In genomic region chr11:96275807-96276594, GRCh38 we compare ENCODE assay signal across 20 cellular contexts.
DNase-seq lines count a peak whose midpoint lies in the region; ATAC-seq and TF ChIP-seq lines count a peak whose summit lies in the region.
"Had no signal": no experiment of that assay in that cellular context is flagged by ENCODE, and none has a peak within 500 bp of the region (broad histone marks: within the 10 kb centered on the region; RNA-seq: fewer than 3 reads in every experiment).

No MANE protein-coding gene starts in this region.

- H3K36me3 Mint-ChIP-seq in CD14-positive monocyte (peaks cover 3 to 19% of the 10 kb centered on the region in 2 donors), HFFc6 (ENCODE audit: low read depth) (peaks cover 28% of the 10 kb centered on the region), chondrocyte (ENCODE audit: low read depth) (peaks cover 7% of the 10 kb centered on the region), endothelial cell (ENCODE audit: low read depth, unreplicated experiment) (peaks cover 5% of the 10 kb centered on the region)
- peaks cover 7 to 37% (median 21%) of the 10 kb centered on the region in 5 donors for H3K36me3 Mint-ChIP-seq in naive thymus-derived CD4-positive, alpha-beta T cell
- peaks cover 25% of the 10 kb centered on the region for H3K36me3 Mint-ChIP-seq in activated T-helper 17 cell treated with anti-CD3 and anti-CD28 coated beads, Interleukin-2, amount 50 U/mL, for 72 hours (ENCODE audit: low read depth)

- H3K4me3 ChIP-seq in naive thymus-derived CD4-positive, alpha-beta T cell (ENCODE audit: low read length), result no peak overlapping the region
- H3K4me3 ChIP-seq: dorsolateral prefrontal cortex, right lobe of liver had no signal

- H3K27me3 ChIP-seq in naive thymus-derived CD4-positive, alpha-beta T cell (ENCODE audit: control insufficient read depth in 2 of 2, insufficient read depth in 2 of 2, low read length in 2 of 2), result no peaks in the 10 kb centered on the region
- H3K27me3 ChIP-seq: dorsolateral prefrontal cortex, right lobe of liver had no signal

- H3K27ac Mint-ChIP-seq in CD14-positive monocyte (peak overlapping the region in 4 of 7 donors; percentile 34 to 45 (median 43)), HFFc6 (peak overlapping the region; percentile 82), chondrocyte (ENCODE audit: unreplicated experiment) (peak overlapping the region; percentile 84), endothelial cell (ENCODE audit: unreplicated experiment) (no peak overlapping the region)
- peak overlapping the region in 8 of 9 donors; percentile 20 to 85 (median 44) for H3K27ac Mint-ChIP-seq in naive thymus-derived CD4-positive, alpha-beta T cell
- H3K27ac Mint-ChIP-seq in activated T-helper 17 cell treated with anti-CD3 and anti-CD28 coated beads, Interleukin-2, amount 50 U/mL, for 72 hours, result no peak overlapping the region

- H3K9me3 ChIP-seq in naive thymus-derived CD4-positive, alpha-beta T cell (ENCODE audit: control insufficient read depth in 2 of 3, low read length in 3 of 3), result no peaks in the 10 kb centered on the region
- H3K9me3 ChIP-seq: right lobe of liver had no signal

- no peak for TF ChIP-seq CTCF in CD14-positive monocyte (IDR thresholded peaks at IDR 0.05)
- TF ChIP-seq CTCF in HFFc6 (IDR thresholded peaks at IDR 0.05), result no peak
- TF ChIP-seq CTCF in chondrocyte (IDR thresholded peaks at IDR 0.05), result no peak
- TF ChIP-seq CTCF in endothelial cell (IDR thresholded peaks at IDR 0.05; ENCODE audit: unreplicated experiment), result no peak

- POLR2A ChIA-PET in naive thymus-derived CD4-positive, alpha-beta T cell (lab: Charles Lee), result interaction anchor here (0.9 to 2.1 kb wide), 5 partner anchors 8 to 19 kb away, joined by 3 to 8 read pairs (median 5); no protein-coding TSS in a partner anchor

- DNase-seq in CD14-positive monocyte (ENCODE audit: low spot score) (no peak), HFFc6 (peak; percentile 26), chondrocyte (ENCODE audit: low spot score) (no peak), cerebellar nuclear complex (lab: John Stamatoyannopoulos, UW) (no peak), NCI-H526 (lab: John Stamatoyannopoulos, UW) (no peak), endothelial cell (ENCODE audit: low spot score) (no peak)
- no peak for DNase-seq in naive thymus-derived CD4-positive, alpha-beta T cell
- DNase-seq: activated CD4-positive, CD25-positive, alpha-beta regulatory T cell treated with anti-CD3 and anti-CD28 coated beads, Interleukin-2, amount 50 U/mL, for 72 hours; activated gamma-delta T cell treated with Interleukin-2 at 50 U/mL for 16 hours; dorsolateral prefrontal cortex; head of caudate nucleus; kidney; NCI-H1930; nucleus accumbens; right lobe of liver; SIG-M5; stimulated activated CD4-positive, alpha-beta T cell treated with anti-CD3 and anti-CD28 coated beads, Interleukin-2, amount 100 ng/mL, for 24 hours had no signal

- ATAC-seq in naive thymus-derived CD4-positive, alpha-beta T cell, result no peak
- no peak for ATAC-seq in activated T-helper 17 cell treated with anti-CD3 and anti-CD28 coated beads, Interleukin-2, amount 50 U/mL, for 72 hours (replicated peaks)
- ATAC-seq: esophagus mucosa, HepG2, right lobe of liver had no signal

- peaks cover 0 to 43% of the 10 kb centered on the region in 2 donors for H3K4me1 ChIP-seq in naive thymus-derived CD4-positive, alpha-beta T cell (ENCODE audit: control insufficient read depth in 2 of 2, insufficient read depth in 2 of 2, low read length in 2 of 2)
- H3K4me1 ChIP-seq: right lobe of liver had no signal

- CTCF ChIA-PET in naive thymus-derived CD4-positive, alpha-beta T cell (lab: Charles Lee), result interaction anchor here (0.6 to 1.1 kb wide), 3 partner anchors 11 to 440 kb away, joined by 3 to 5 read pairs (median 3); no protein-coding TSS in a partner anchor

- H3K4me3 Mint-ChIP-seq in CD14-positive monocyte, result no peak overlapping the region
- no peak overlapping the region for H3K4me3 Mint-ChIP-seq in HFFc6
- no peak overlapping the region for H3K4me3 Mint-ChIP-seq in chondrocyte (ENCODE audit: unreplicated experiment)
- H3K4me3 Mint-ChIP-seq in naive thymus-derived CD4-positive, alpha-beta T cell, result no peak overlapping the region
- no peak overlapping the region for H3K4me3 Mint-ChIP-seq in activated T-helper 17 cell treated with anti-CD3 and anti-CD28 coated beads, Interleukin-2, amount 50 U/mL, for 72 hours
- H3K4me3 Mint-ChIP-seq in endothelial cell (ENCODE audit: unreplicated experiment), result no peak overlapping the region

- H3K36me3 ChIP-seq in naive thymus-derived CD4-positive, alpha-beta T cell (ENCODE audit: control insufficient read depth in 2 of 3, insufficient read depth in 3 of 3, low read length in 3 of 3), result peaks cover 0 to 11% (median 0%) of the 10 kb centered on the region in 3 experiments
- H3K36me3 ChIP-seq: right lobe of liver had no signal

- H3K27ac ChIP-seq in naive thymus-derived CD4-positive, alpha-beta T cell (ENCODE audit: low read depth, low read length), result no peak overlapping the region
- H3K27ac ChIP-seq: dorsolateral prefrontal cortex, right lobe of liver had no signal

- H3K27me3 Mint-ChIP-seq in CD14-positive monocyte (ENCODE audit: low read depth in 3 of 3), result no peaks in the 10 kb centered on the region
- H3K27me3 Mint-ChIP-seq in HFFc6 (ENCODE audit: insufficient read depth), result peaks cover 1% of the 10 kb centered on the region; the same call in 1 of the 2 replicates
- no peaks in the 10 kb centered on the region for H3K27me3 Mint-ChIP-seq in chondrocyte (ENCODE audit: low read depth)
- no peaks in the 10 kb centered on the region for H3K27me3 Mint-ChIP-seq in naive thymus-derived CD4-positive, alpha-beta T cell
- no peaks in the 10 kb centered on the region for H3K27me3 Mint-ChIP-seq in activated T-helper 17 cell treated with anti-CD3 and anti-CD28 coated beads, Interleukin-2, amount 50 U/mL, for 72 hours
- H3K27me3 Mint-ChIP-seq in endothelial cell (ENCODE audit: unreplicated experiment), result no peaks in the 10 kb centered on the region

- H3K4me1 Mint-ChIP-seq in CD14-positive monocyte (peaks cover 39% of the 10 kb centered on the region), HFFc6 (ENCODE audit: low read depth) (peaks cover 67% of the 10 kb centered on the region), chondrocyte (ENCODE audit: low read depth) (peaks cover 61% of the 10 kb centered on the region), endothelial cell (ENCODE audit: unreplicated experiment) (no peaks in the 10 kb centered on the region)
- H3K4me1 Mint-ChIP-seq in naive thymus-derived CD4-positive, alpha-beta T cell, result peaks cover 26 to 87% (median 79%) of the 10 kb centered on the region in 7 donors
- peaks cover 30% of the 10 kb centered on the region for H3K4me1 Mint-ChIP-seq in activated T-helper 17 cell treated with anti-CD3 and anti-CD28 coated beads, Interleukin-2, amount 50 U/mL, for 72 hours

- intact Hi-C loops in CD14-positive monocyte (cut with micrococcal nuclease), result no loop called here
- intact Hi-C loops in naive thymus-derived CD4-positive, alpha-beta T cell (cut with micrococcal nuclease), result loop anchor here in 1 of 2 donors (1.0 kb wide), 1 partner anchor 8 kb away; no protein-coding TSS in a partner anchor

- H3K9me3 Mint-ChIP-seq in CD14-positive monocyte, result peaks cover 0 to 7% (median 0%) of the 10 kb centered on the region in 7 donors
- no peaks in the 10 kb centered on the region for H3K9me3 Mint-ChIP-seq in HFFc6
- H3K9me3 Mint-ChIP-seq in chondrocyte (ENCODE audit: low read depth), result no peaks in the 10 kb centered on the region
- H3K9me3 Mint-ChIP-seq in naive thymus-derived CD4-positive, alpha-beta T cell, result peaks cover 0 to 10% (median 5%) of the 10 kb centered on the region in 11 donors
- H3K9me3 Mint-ChIP-seq in activated T-helper 17 cell treated with anti-CD3 and anti-CD28 coated beads, Interleukin-2, amount 50 U/mL, for 72 hours, result peaks cover 6% of the 10 kb centered on the region
- H3K9me3 Mint-ChIP-seq in endothelial cell (ENCODE audit: unreplicated experiment), result no peaks in the 10 kb centered on the region

Comparison
In these comparisons a context has a peak if more than half of its experiments do, and no peak if none do; other contexts are left out.
1. H3K27ac Mint-ChIP-seq: peak in CD14-positive monocyte (4 of 7), HFFc6 (single experiment), chondrocyte (single experiment) and naive thymus-derived CD4-positive, alpha-beta T cell (8 of 9); none in activated T-helper 17 cell treated with anti-CD3 and anti-CD28 coated beads, Interleukin-2, amount 50 U/mL, for 72 hours (single experiment) and endothelial cell (single experiment).